ENCODE assay signal across 8 cellular contexts in genomic region chr2:37670378-37671012, GRCh38. TPM values are rescaled to one million over a fixed set of nuclear protein-coding genes. Genes with fewer than 3 reads are reported as not detected.
DNase-seq lines count a peak whose midpoint lies in the region; ATAC-seq and TF ChIP-seq lines count a peak whose summit lies in the region.

No MANE protein-coding gene starts in this region.

- whole genome bisulfite sequencing in mesendoderm (ENCODE audit: extremely low coverage, insufficient coverage, low lambda C conversion rate): no CpG with 5 or more reads among the region's 12 CpGs
- WGBS in aorta, 2 donors: 1 to 2% methylated on average over 12 of the region's 12 CpGs

- no peaks in the 10 kb centered on the region for H3K9me3 ChIP-seq in aorta (ENCODE audit: control insufficient read depth, low read length)

- H3K23ac ChIP-seq in mesendoderm (ENCODE audit: low read length): no peak overlapping the region

- peaks cover 68% of the 10 kb centered on the region for H3K4me1 Mint-ChIP-seq in activated naive CD4-positive, alpha-beta T cell treated with anti-CD3 and anti-CD28 coated beads, Interleukin-2, amount 50 U/mL, for 24 hours

- H2BK120ac ChIP-seq in mesendoderm (ENCODE audit: low read depth, low read length): no peak overlapping the region

- no peak overlapping the region for H4K8ac ChIP-seq in mesendoderm (ENCODE audit: low read depth, low read length)

- no peak overlapping the region for H2AK5ac ChIP-seq in mesendoderm (ENCODE audit: low read length)

- H3K9me3 Mint-ChIP-seq in activated naive CD4-positive, alpha-beta T cell treated with anti-CD3 and anti-CD28 coated beads, Interleukin-2, amount 50 U/mL, for 24 hours: no peaks in the 10 kb centered on the region

- no peak overlapping the region for H3K4ac ChIP-seq in mesendoderm (ENCODE audit: low read depth, low read length)

- peaks cover 41% of the 10 kb centered on the region for H3K79me2 ChIP-seq in mesendoderm (ENCODE audit: control insufficient read depth, insufficient read depth, low read length)

- H3K4me3 Mint-ChIP-seq in activated naive CD4-positive, alpha-beta T cell treated with anti-CD3 and anti-CD28 coated beads, Interleukin-2, amount 50 U/mL, for 24 hours: peak overlapping the region; percentile 90

- H3K36me3 ChIP-seq in mesendoderm (ENCODE audit: control insufficient read depth, insufficient read depth, low read length): no peaks in the 10 kb centered on the region
- H3K36me3 ChIP-seq in aorta (ENCODE audit: control insufficient read depth in 1 of 2, insufficient read depth in 2 of 2, low read length in 1 of 2): no peaks in the 10 kb centered on the region

- H3K18ac ChIP-seq in mesendoderm (ENCODE audit: low read length): no peak overlapping the region

- peak overlapping the region; percentile 70 for H3K4me2 ChIP-seq in mesendoderm (ENCODE audit: low read length)

- H3K27ac ChIP-seq in mesendoderm (ENCODE audit: low read depth, low read length) (no peak overlapping the region), aorta (ENCODE audit: low read depth in 1 of 2, low read length in 2 of 2) (peak overlapping the region in 1 of 2 donors; percentile 86)

- peak overlapping the region; percentile 84 for H3K27ac Mint-ChIP-seq in activated naive CD4-positive, alpha-beta T cell treated with anti-CD3 and anti-CD28 coated beads, Interleukin-2, amount 50 U/mL, for 24 hours

- no peak for TF ChIP-seq CTCF in cardiac fibroblast (IDR thresholded peaks at IDR 0.05; ENCODE audit: low read depth, low read length)

- peaks cover 14% of the 10 kb centered on the region for H3K79me1 ChIP-seq in mesendoderm (ENCODE audit: low read length)

- no peak for DNase-seq in activated naive CD4-positive, alpha-beta T cell treated with anti-CD3 and anti-CD28 coated beads, Interleukin-2, amount 50 U/mL, for 16 hours
- DNase-seq in cardiac fibroblast (ENCODE audit: low read depth in 2 of 2): peak; percentile 25 to 48
- DNase-seq in mesendoderm: no peak
- no peak for DNase-seq in aorta
- no peak for DNase-seq in EL

- peaks cover 2% of the 10 kb centered on the region for H3K36me3 Mint-ChIP-seq in activated naive CD4-positive, alpha-beta T cell treated with anti-CD3 and anti-CD28 coated beads, Interleukin-2, amount 50 U/mL, for 24 hours

- ATAC-seq in aorta (ENCODE audit: low FRiP score): no peak
- no peak for ATAC-seq in GM18861 (IDR thresholded peaks at IDR 0.05; ENCODE audit: unreplicated experiment)
- no peak for ATAC-seq in HG02759 (IDR thresholded peaks at IDR 0.05; ENCODE audit: unreplicated experiment)

- intact Hi-C loops in aorta (cut with DNase I): loop anchor here (5.0 to 10.0 kb wide), 6 partner anchors 52 to 256 kb away; no protein-coding TSS in a partner anchor

- peak overlapping the region; percentile 88 for H3K9ac ChIP-seq in mesendoderm (ENCODE audit: low read length)

- H2BK15ac ChIP-seq in mesendoderm (replicated peaks; ENCODE audit: low read depth): no peak overlapping the region

- H3K4me1 ChIP-seq in mesendoderm (ENCODE audit: control insufficient read depth, low read depth, low read length) (peaks cover 3% of the 10 kb centered on the region), aorta (ENCODE audit: control insufficient read depth in 1 of 2, insufficient read depth in 2 of 2, low read length in 2 of 2) (peaks cover 3 to 4% of the 10 kb centered on the region in 2 donors)

- no peak overlapping the region for H4K5ac ChIP-seq in mesendoderm (ENCODE audit: low read length)

- H2BK5ac ChIP-seq in mesendoderm (ENCODE audit: low read length): no peak overlapping the region

- no peaks in the 10 kb centered on the region for H3K27me3 ChIP-seq in mesendoderm (ENCODE audit: insufficient read depth, low read length, poor library complexity)
- H3K27me3 ChIP-seq in aorta (ENCODE audit: control insufficient read depth in 1 of 2, insufficient read depth in 2 of 2, low read length in 1 of 2): no peaks in the 10 kb centered on the region

- H3K27me3 Mint-ChIP-seq in activated naive CD4-positive, alpha-beta T cell treated with anti-CD3 and anti-CD28 coated beads, Interleukin-2, amount 50 U/mL, for 24 hours: no peaks in the 10 kb centered on the region

- H3K4me3 ChIP-seq in cardiac fibroblast (replicated peaks in 1 of 2; ENCODE audit: low read depth in 2 of 2, low read length in 2 of 2) (peak overlapping the region; percentile 80 to 88), mesendoderm (ENCODE audit: low read length) (peak overlapping the region; percentile 55), aorta (ENCODE audit: low read length in 2 of 2) (peak overlapping the region; percentile 82 to 97)

- peak overlapping the region; percentile 91 for H3K56ac ChIP-seq in mesendoderm (ENCODE audit: low read length)

RNA-seq across cellular contexts. Expression of gene CDC42EP3, which starts 0.9 kb away (rescaled TPM):
- polyA plus RNA-seq in mesendoderm (2013, experiment 1 of 2): 32.7 TPM
- 32.9 TPM for polyA plus RNA-seq in mesendoderm (2013, experiment 2 of 2)
- total RNA-seq in aorta: 10 to 100 TPM; 56.5 to 94.8 TPM
- polyA plus RNA-seq in aorta: 10 to 100 TPM; 12.6 to 26.5 TPM

Comparison
In these comparisons a context has a peak if more than half of its experiments do, and no peak if none do; other contexts are left out.
1. DNase-seq: peak in cardiac fibroblast (2 of 2); none in activated naive CD4-positive, alpha-beta T cell treated with anti-CD3 and anti-CD28 coated beads, Interleukin-2, amount 50 U/mL, for 16 hours (single experiment), mesendoderm (single experiment), aorta (0 of 2) and EL (single experiment).
2. Peak in every context shown above with its lines, with median percentiles within 50 percentile points of each other: H3K4me3 ChIP-seq.